In genomic region chr3:73351423-73352071, GRCh38 we compare ENCODE assay signal across 22 cellular contexts.
DNase-seq lines count a peak whose midpoint lies in the region; ATAC-seq and TF ChIP-seq lines count a peak whose summit lies in the region.
"Had no signal": no experiment of that assay in that cellular context is flagged by ENCODE, and none has a peak within 500 bp of the region (broad histone marks: within the 10 kb centered on the region; RNA-seq: fewer than 3 reads in every experiment).

No MANE protein-coding gene starts in this region.

- DNase-seq in GM23248 (peak; percentile 5), SK-N-DZ (ENCODE audit: low spot score) (peak; percentile 59), heart left ventricle (peak in 4 of 5 donors; percentile 53 to 69 (median 65)), prostate gland (ENCODE audit: low spot score) (peak; percentile 7), NCI-H345 treated with DMSO at 0.1 percent for 48 hours (lab: John Stamatoyannopoulos, UW; ENCODE audit: unreplicated experiment) (no peak), Peyer's patch (no peak), coronary artery (ENCODE audit: low spot score) (no peak)
- DNase-seq in stimulated activated CD4-positive, alpha-beta T cell treated with anti-CD3 and anti-CD28 coated beads, Interleukin-1b, Interleukin-23, amount 100 ng/mL, for 48 hours = no peak
- DNase-seq: activated CD4-positive, alpha-beta T cell treated with anti-CD3 and anti-CD28 coated beads for 4 hours; activated naive CD4-positive, alpha-beta T cell treated with anti-CD3 and anti-CD28 coated beads for 36 hours; activated T-cell treated with anti-CD3 and anti-CD28 coated beads, Interleukin-2, amount 50 U/mL, for 48 hours; CD4-positive, CD25-positive, alpha-beta regulatory T cell; cerebellar nuclear complex; effector CD8-positive, alpha-beta T cell; erythroblast; gastrocnemius medialis; H9; MM.1S; NCI-H187 treated with DMSO at 0.1 percent for 48 hours; NCI-H774; nucleus accumbens; SHP77 treated with DMSO at 0.1 percent for 48 hours had no signal

- H3F3A ChIP-seq in GM23248 (ENCODE audit: insufficient read depth) = no peaks in the 10 kb centered on the region

- H3K27me3 ChIP-seq in GM23248 (replicated peaks; ENCODE audit: insufficient read depth) (peaks cover 34% of the 10 kb centered on the region), heart left ventricle (no peaks in the 10 kb centered on the region), prostate gland (replicated peaks; ENCODE audit: insufficient read depth) (no peaks in the 10 kb centered on the region), Peyer's patch (no peaks in the 10 kb centered on the region)
- H3K27me3 ChIP-seq: gastrocnemius medialis had no signal

- peak; percentile 88 to 95 (median 92) for ATAC-seq in heart left ventricle

- intact Hi-C loops in heart left ventricle (cut with DNase I) = no loop called here
- intact Hi-C loops in prostate gland (cut with DNase I) = no loop called here

- H3K36me3 ChIP-seq in GM23248 (ENCODE audit: low read depth) (no peaks in the 10 kb centered on the region), heart left ventricle (no peaks in the 10 kb centered on the region), prostate gland (no peaks in the 10 kb centered on the region), Peyer's patch (no peaks in the 10 kb centered on the region)
- H3K36me3 ChIP-seq: gastrocnemius medialis had no signal

- no peaks in the 10 kb centered on the region for H3K9me2 ChIP-seq in GM23248 (ENCODE audit: insufficient read depth)

- WGBS in GM23248 (ENCODE audit: low coverage in 1 of 2, low lambda C conversion rate in 2 of 2, missing lambda C conversion rate in 2 of 2), 2 experiments = 30 to 32% methylated on average over 9 of the region's 9 CpGs
- WGBS in heart left ventricle, 4 donors = 24 to 27% (median 25%) methylated on average over 9 of the region's 9 CpGs
- 15% methylated on average over 9 of the region's 9 CpGs for WGBS in prostate gland

- no peaks in the 10 kb centered on the region for H3K79me2 ChIP-seq in GM23248 (ENCODE audit: insufficient read depth)

- in situ Hi-C loops in GM23248 (cut with MboI) = no loop called here

- no peak for TF ChIP-seq POLR2A in heart left ventricle (IDR thresholded peaks at IDR 0.05)
- no peak for TF ChIP-seq POLR2A in prostate gland (IDR thresholded peaks at IDR 0.05)
- no peak for TF ChIP-seq POLR2A in Peyer's patch (IDR thresholded peaks at IDR 0.05)

- H2AFZ ChIP-seq in GM23248 = no peak overlapping the region

- no peak overlapping the region for H3K4me2 ChIP-seq in GM23248 (ENCODE audit: unreplicated experiment)

- H3K9ac ChIP-seq in GM23248 = no peak overlapping the region

- no peaks in the 10 kb centered on the region for H4K20me1 ChIP-seq in GM23248 (ENCODE audit: insufficient read depth)

- H3K9me3 ChIP-seq in GM23248 (ENCODE audit: low read depth) (no peaks in the 10 kb centered on the region), heart left ventricle (no peaks in the 10 kb centered on the region), prostate gland (no peaks in the 10 kb centered on the region), Peyer's patch (no peaks in the 10 kb centered on the region)
- H3K9me3 ChIP-seq: gastrocnemius medialis had no signal

- no peak for TF ChIP-seq CTCF in heart left ventricle (IDR thresholded peaks at IDR 0.05)
- no peak for TF ChIP-seq CTCF in prostate gland (IDR thresholded peaks at IDR 0.05)
- TF ChIP-seq CTCF in Peyer's patch (IDR thresholded peaks at IDR 0.05) = no peak
- no peak for TF ChIP-seq CTCF in coronary artery (IDR thresholded peaks at IDR 0.05)

- H3K27ac ChIP-seq in GM23248 = no peak overlapping the region
- peak overlapping the region in 10 of 12 donors; percentile 6 to 73 (median 32) for H3K27ac ChIP-seq in heart left ventricle
- H3K27ac ChIP-seq in prostate gland = no peak overlapping the region
- H3K27ac ChIP-seq in Peyer's patch = no peak overlapping the region
- H3K27ac ChIP-seq in coronary artery = no peak overlapping the region
- H3K27ac ChIP-seq: gastrocnemius medialis had no signal

- H3K4me3 ChIP-seq in GM23248 = no peak overlapping the region
- peak overlapping the region in 1 of 12 donors; percentile 7 for H3K4me3 ChIP-seq in heart left ventricle
- H3K4me3 ChIP-seq in prostate gland = no peak overlapping the region
- no peak overlapping the region for H3K4me3 ChIP-seq in Peyer's patch
- no peak overlapping the region for H3K4me3 ChIP-seq in coronary artery
- H3K4me3 ChIP-seq: gastrocnemius medialis had no signal

- H3K4me1 ChIP-seq in GM23248 (ENCODE audit: insufficient read depth) (peaks cover 7% of the 10 kb centered on the region; the same call in 1 of the 2 replicates), heart left ventricle (peaks cover 0 to 23% (median 0%) of the 10 kb centered on the region in 12 donors), prostate gland (replicated peaks) (no peaks in the 10 kb centered on the region), Peyer's patch (no peaks in the 10 kb centered on the region)

Comparison
In these comparisons a context has a peak if more than half of its experiments do, and no peak if none do; other contexts are left out.
1. DNase-seq: peak in GM23248 (single experiment), SK-N-DZ (single experiment), heart left ventricle (4 of 5) and prostate gland (single experiment); none in stimulated activated CD4-positive, alpha-beta T cell treated with anti-CD3 and anti-CD28 coated beads, Interleukin-1b, Interleukin-23, amount 100 ng/mL, for 48 hours (single experiment), NCI-H345 treated with DMSO at 0.1 percent for 48 hours (single experiment), Peyer's patch (0 of 3) and coronary artery (single experiment).
2. H3K27ac ChIP-seq: peak in heart left ventricle (10 of 12); none in GM23248 (single experiment), prostate gland (0 of 2), Peyer's patch (0 of 4) and coronary artery (0 of 2).